In the genomic region with DNA sequence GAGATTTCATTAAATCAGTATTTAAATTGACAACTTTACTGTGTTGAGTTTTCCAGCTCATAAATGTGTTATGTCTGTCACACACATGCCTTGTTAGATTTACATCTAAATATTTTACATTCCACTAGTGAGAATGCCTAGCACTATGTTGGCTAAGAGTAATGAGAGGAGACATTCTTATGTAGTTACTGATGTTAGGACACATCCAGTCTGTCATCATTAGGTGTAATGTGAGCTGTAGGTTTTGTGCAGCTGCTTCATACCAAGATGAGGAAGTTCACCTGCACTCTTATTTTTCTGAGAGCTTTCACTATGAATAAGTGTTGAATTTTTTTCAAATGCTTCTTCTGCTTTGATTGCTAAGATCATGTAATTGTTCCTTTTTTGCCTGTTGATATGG, we compare ENCODE assay signal across 14 cellular contexts.
DNase-seq lines count a peak whose midpoint lies in the region; ATAC-seq and TF ChIP-seq lines count a peak whose summit lies in the region.
"Had no signal": no experiment of that assay in that cellular context is flagged by ENCODE, and none has a peak within 500 bp of the region (broad histone marks: within the 10 kb centered on the region; RNA-seq: fewer than 3 reads in every experiment).

No MANE protein-coding gene starts in this region.

- no peak overlapping the region for H3K14ac ChIP-seq in mesenchymal stem cell (ENCODE audit: low read length in 2 of 2)

- H3K23ac ChIP-seq in mesenchymal stem cell (ENCODE audit: low read length in 2 of 2): no peak overlapping the region

- H3K9me3 Mint-ChIP-seq in endothelial cell (ENCODE audit: unreplicated experiment) (no peaks in the 10 kb centered on the region), Calu3 (ENCODE audit: low read depth, unreplicated experiment) (no peaks in the 10 kb centered on the region)

- H3K4me3 Mint-ChIP-seq in endothelial cell (ENCODE audit: unreplicated experiment): no peak overlapping the region
- H3K4me3 Mint-ChIP-seq in Calu3 (ENCODE audit: low read depth, unreplicated experiment): no peak overlapping the region

- no peak overlapping the region for H3K9ac ChIP-seq in mesenchymal stem cell (ENCODE audit: low read length)

- H2BK5ac ChIP-seq in mesenchymal stem cell (ENCODE audit: low read depth, low read length, poor library complexity, severe bottlenecking): no peak overlapping the region

- ATAC-seq in HG02610 (IDR thresholded peaks at IDR 0.05; ENCODE audit: unreplicated experiment) (peak; percentile 82), SK-N-SH treated with all-trans-retinoic acid at 6 μM for 48 hours (peak; percentile 100), HG02678 (IDR thresholded peaks at IDR 0.05; ENCODE audit: unreplicated experiment) (no peak)
- ATAC-seq: heart right ventricle had no signal

- peaks cover 3% of the 10 kb centered on the region for H3K4me1 ChIP-seq in mesenchymal stem cell (ENCODE audit: control insufficient read depth, insufficient read depth, low read depth, low read length)
- H3K4me1 ChIP-seq: heart right ventricle had no signal

- H3K4me2 ChIP-seq in mesenchymal stem cell (ENCODE audit: low read length, poor library complexity, severe bottlenecking): no peak overlapping the region

- H2AFZ ChIP-seq in mesenchymal stem cell (ENCODE audit: low read depth, low read length): no peak overlapping the region

- H3K79me1 ChIP-seq in mesenchymal stem cell (replicated peaks; ENCODE audit: low read length, poor library complexity, severe bottlenecking): no peaks in the 10 kb centered on the region

- H2BK120ac ChIP-seq in mesenchymal stem cell (ENCODE audit: low read depth, low read length): no peak overlapping the region

- H3K27ac Mint-ChIP-seq in endothelial cell (ENCODE audit: unreplicated experiment) (no peak overlapping the region), Calu3 (ENCODE audit: unreplicated experiment) (no peak overlapping the region)

- H3K36me3 Mint-ChIP-seq in endothelial cell (ENCODE audit: low read depth, unreplicated experiment): no peaks in the 10 kb centered on the region
- no peaks in the 10 kb centered on the region for H3K36me3 Mint-ChIP-seq in Calu3 (ENCODE audit: insufficient read depth, unreplicated experiment)

- CTCF ChIA-PET in Calu3 (lab: Charles Lee): interaction anchor here (0.5 to 1.3 kb wide), 6 partner anchors 14 to 155 kb away, joined by 3 to 6 read pairs (median 3); no protein-coding TSS in a partner anchor

- H3K27ac ChIP-seq in mesenchymal stem cell (ENCODE audit: low read length, poor library complexity, severe bottlenecking): peak overlapping the region; percentile 78
- H3K27ac ChIP-seq: ascending aorta, heart right ventricle had no signal

- no peak overlapping the region for H2AK5ac ChIP-seq in mesenchymal stem cell (ENCODE audit: low read length, severe bottlenecking)

- no peak overlapping the region for H3K18ac ChIP-seq in mesenchymal stem cell (ENCODE audit: low read depth in 1 of 2, low read length in 2 of 2)

- no peaks in the 10 kb centered on the region for H3K27me3 ChIP-seq in mesenchymal stem cell (ENCODE audit: control insufficient read depth in 1 of 2, insufficient read depth in 1 of 2, low read length in 2 of 2)
- H3K27me3 ChIP-seq: ascending aorta, heart right ventricle had no signal

- H4K91ac ChIP-seq in mesenchymal stem cell (ENCODE audit: low read length): no peak overlapping the region

- BruUV-seq in Calu3 (replicated peaks; lab: Mats Ljungman, UMichigan): no TSS peak

- no peaks in the 10 kb centered on the region for H3K9me3 ChIP-seq in mesenchymal stem cell (ENCODE audit: control insufficient read depth, low read length)
- H3K9me3 ChIP-seq: ascending aorta, heart right ventricle had no signal

- no peak overlapping the region for H2BK15ac ChIP-seq in mesenchymal stem cell (ENCODE audit: low read depth, poor library complexity, severe bottlenecking)

- no peak overlapping the region for H4K8ac ChIP-seq in mesenchymal stem cell (ENCODE audit: low read length)

- H3K4ac ChIP-seq in mesenchymal stem cell (ENCODE audit: low read depth in 1 of 2, low read length in 2 of 2): no peak overlapping the region

- no peaks in the 10 kb centered on the region for H3K4me1 Mint-ChIP-seq in endothelial cell (ENCODE audit: unreplicated experiment)
- H3K4me1 Mint-ChIP-seq in Calu3 (ENCODE audit: low read depth, unreplicated experiment): peaks cover 28% of the 10 kb centered on the region

- no peak overlapping the region for H2BK12ac ChIP-seq in mesenchymal stem cell (ENCODE audit: low read length in 2 of 2)

- intact Hi-C loops in Calu3 (cut with micrococcal nuclease; ENCODE audit: unreplicated experiment): no loop called here

- peak; percentile 55 for DNase-seq in GM04504 (ENCODE audit: low read depth)
- DNase-seq in mesenchymal stem cell: peak; percentile 48
- DNase-seq in epidermal melanocyte (ENCODE audit: insufficient read length, low spot score): no peak
- no peak for DNase-seq in endothelial cell (ENCODE audit: low spot score)
- DNase-seq in Calu3: no peak
- DNase-seq: activated CD4-positive, CD25-positive, alpha-beta regulatory T cell treated with anti-CD3 and anti-CD28 coated beads, Interleukin-2, amount 50 U/mL, for 72 hours; DMS153; heart right ventricle; KG1; occipital lobe had no signal

- no peaks in the 10 kb centered on the region for H3K36me3 ChIP-seq in mesenchymal stem cell (ENCODE audit: control insufficient read depth in 1 of 2, insufficient read depth in 2 of 2, low read depth in 1 of 2, low read length in 2 of 2)
- H3K36me3 ChIP-seq: ascending aorta, heart right ventricle had no signal

- H3K4me3 ChIP-seq in mesenchymal stem cell (ENCODE audit: insufficient read depth in 1 of 2, low read depth in 1 of 2, low read length in 2 of 2): no peak overlapping the region
- H3K4me3 ChIP-seq: ascending aorta, heart right ventricle had no signal

- H3K27me3 Mint-ChIP-seq in endothelial cell (ENCODE audit: unreplicated experiment): no peaks in the 10 kb centered on the region
- no peaks in the 10 kb centered on the region for H3K27me3 Mint-ChIP-seq in Calu3 (ENCODE audit: unreplicated experiment)

- no peak for TF ChIP-seq CTCF in endothelial cell (IDR thresholded peaks at IDR 0.05; ENCODE audit: unreplicated experiment)
- TF ChIP-seq CTCF in Calu3 (IDR thresholded peaks at IDR 0.05; ENCODE audit: unreplicated experiment): no peak

TF ChIP-seq in SK-N-SH treated with all-trans-retinoic acid at 6 μM for 48 hours, 23 proteins besides CTCF, POLR2A, EP300 and RAD21:
- TF ChIP-seq CREB5 (CRISPR knock-in tag; IDR thresholded peaks at IDR 0.05; ENCODE audit: low read depth) (peak; percentile 60; the same call in 1 of the 2 replicates), TCF4 (CRISPR knock-in tag; IDR thresholded peaks at IDR 0.05; ENCODE audit: borderline replicate concordance) (peak; percentile 25; the same call in 1 of the 2 replicates), ISL1 (CRISPR knock-in tag; IDR thresholded peaks at IDR 0.05) (peak; percentile 96), TOX (CRISPR knock-in tag; IDR thresholded peaks at IDR 0.05; ENCODE audit: borderline replicate concordance) (peak; percentile 83; the same call in 1 of the 2 replicates), RARB (CRISPR knock-in tag; IDR thresholded peaks at IDR 0.05) (no peak), ZC3H10 (CRISPR knock-in tag; IDR thresholded peaks at IDR 0.05) (0 out of 2 replicates have a peak, but pooled peaks have one; percentile 21), POU6F1 (CRISPR knock-in tag; IDR thresholded peaks at IDR 0.05; ENCODE audit: borderline replicate concordance, low read depth) (0 out of 2 replicates have a peak, but pooled peaks have one; percentile 85), ZNF70 (CRISPR knock-in tag; IDR thresholded peaks at IDR 0.05) (no peak)

Comparison
In these comparisons a context has a peak if more than half of its experiments do, and no peak if none do; other contexts are left out.
1. DNase-seq: peak in GM04504 (single experiment) and mesenchymal stem cell (single experiment); none in epidermal melanocyte (single experiment), endothelial cell (single experiment) and Calu3 (single experiment).